Comparison of ENCODE assay signal across 8 cellular contexts in genomic region chr11:17351171-17351509, GRCh38. TPM values are rescaled to one million over a fixed set of nuclear protein-coding genes. Genes with fewer than 3 reads are reported as not detected.
DNase-seq lines count a peak whose midpoint lies in the region; ATAC-seq and TF ChIP-seq lines count a peak whose summit lies in the region.

No MANE protein-coding gene starts in this region.

- POLR2A ChIA-PET in Panc1 (lab: Charles Lee) = no interaction called here

- no peaks in the 10 kb centered on the region for H3K9me3 ChIP-seq in Panc1 (ENCODE audit: control insufficient read depth, insufficient read depth, low read depth, low read length)
- H3K9me3 ChIP-seq in esophagus muscularis mucosa = no peaks in the 10 kb centered on the region
- no peaks in the 10 kb centered on the region for H3K9me3 ChIP-seq in psoas muscle
- H3K9me3 ChIP-seq in body of pancreas = no peaks in the 10 kb centered on the region

- CTCF ChIA-PET in Panc1 (lab: Charles Lee) = no interaction called here

- H3K36me3 ChIP-seq in Panc1 (ENCODE audit: control insufficient read depth, insufficient read depth, low read length) = no peaks in the 10 kb centered on the region
- no peaks in the 10 kb centered on the region for H3K36me3 ChIP-seq in esophagus muscularis mucosa
- H3K36me3 ChIP-seq in psoas muscle (ENCODE audit: insufficient read depth in 1 of 2, low read depth in 1 of 2) = no peaks in the 10 kb centered on the region
- no peaks in the 10 kb centered on the region for H3K36me3 ChIP-seq in body of pancreas (replicated peaks in 1 of 2; ENCODE audit: insufficient read depth in 1 of 2, low read depth in 2 of 2)

- ATAC-seq in Panc1 (no peak), psoas muscle (no peak), body of pancreas (no peak)

- H3K27me3 ChIP-seq in Panc1 (ENCODE audit: control insufficient read depth, insufficient read depth, low read length) (no peaks in the 10 kb centered on the region), esophagus muscularis mucosa (no peaks in the 10 kb centered on the region), psoas muscle (ENCODE audit: insufficient read depth in 3 of 3, low read length in 2 of 3) (peaks cover 0 to 38% (median 5%) of the 10 kb centered on the region in 3 donors), body of pancreas (no peaks in the 10 kb centered on the region)

- in situ Hi-C loops in Panc1 (cut with HindIII; ENCODE audit: low pct_unique_long_range_greater_than_20kb, low sequenced_read_pairs) = no loop called here

- peaks cover 4% of the 10 kb centered on the region; the same call in 1 of the 2 replicates for H3K4me1 ChIP-seq in Panc1 (ENCODE audit: control insufficient read depth, insufficient read depth, low read length)
- peaks cover 13 to 34% (median 23%) of the 10 kb centered on the region in 4 donors for H3K4me1 ChIP-seq in esophagus muscularis mucosa
- peaks cover 22% of the 10 kb centered on the region for H3K4me1 ChIP-seq in psoas muscle
- peaks cover 23% of the 10 kb centered on the region for H3K4me1 ChIP-seq in body of pancreas

- H3K27ac ChIP-seq in Panc1 (ENCODE audit: low read length) = no peak overlapping the region
- peak overlapping the region; percentile 82 to 94 (median 88) for H3K27ac ChIP-seq in esophagus muscularis mucosa (replicated peaks in 1 of 4)
- H3K27ac ChIP-seq in psoas muscle = no peak overlapping the region
- H3K27ac ChIP-seq in body of pancreas = peak overlapping the region in 1 of 4 donors; percentile 48

- TF ChIP-seq POLR2A in esophagus muscularis mucosa (IDR thresholded peaks at IDR 0.05; ENCODE audit: low read depth) (no peak), body of pancreas (IDR thresholded peaks at IDR 0.05) (no peak)

- DNase-seq in GM03348 (ENCODE audit: low spot score) (peak; percentile 11), Panc1 (ENCODE audit: low read depth, low spot score) (no peak), esophagus muscularis mucosa (ENCODE audit: extremely low spot score) (no peak), psoas muscle (no peak), epidermal melanocyte (ENCODE audit: insufficient read length, low spot score) (no peak), body of pancreas (no peak), NCI-H82 treated with DMSO at 0.1 percent for 48 hours (lab: John Stamatoyannopoulos, UW; ENCODE audit: unreplicated experiment) (no peak), kidney tubule cell (ENCODE audit: low spot score) (no peak)

- BruUV-seq in Panc1 (replicated peaks; lab: Mats Ljungman, UMichigan) = no TSS peak

- 27% methylated on average over 12 of the region's 12 CpGs for WGBS in esophagus muscularis mucosa
- WGBS in psoas muscle, 3 donors = 23 to 30% (median 27%) methylated on average over 12 of the region's 12 CpGs
- WGBS in body of pancreas, 2 donors = 18 to 34% methylated on average over 12 of the region's 12 CpGs

- peak; percentile 44 for TF ChIP-seq CTCF in Panc1 (IDR thresholded peaks at IDR 0.05)
- TF ChIP-seq CTCF in esophagus muscularis mucosa (IDR thresholded peaks at IDR 0.05) = peak in 2 of 3 experiments; percentile 5 to 29
- no peak for TF ChIP-seq CTCF in psoas muscle (IDR thresholded peaks at IDR 0.05)
- peak in 3 of 7 experiments; percentile 9 to 25 (median 23) for TF ChIP-seq CTCF in body of pancreas (IDR thresholded peaks at IDR 0.05)

- peak overlapping the region; percentile 58 to 89 for H3K4me3 ChIP-seq in Panc1 (ENCODE audit: low read depth in 2 of 2, low read length in 2 of 2)
- H3K4me3 ChIP-seq in esophagus muscularis mucosa = peak overlapping the region; percentile 58 to 85 (median 72)
- peak overlapping the region; percentile 73 for H3K4me3 ChIP-seq in psoas muscle
- H3K4me3 ChIP-seq in body of pancreas = no peak overlapping the region

- no peak for TF ChIP-seq EP300 in esophagus muscularis mucosa (IDR thresholded peaks at IDR 0.05)

- intact Hi-C loops in Panc1 (cut with micrococcal nuclease; ENCODE audit: unreplicated experiment) = loop anchor here (5.0 kb wide), 2 partner anchors 74 to 119 kb away; partner anchors contain the start of gene NUCB2
- intact Hi-C loops in esophagus muscularis mucosa (cut with DNase I) = no loop called here
- intact Hi-C loops in psoas muscle (cut with DNase I) = loop anchor here in 1 of 2 donors (10.0 kb wide), 1 partner anchor 116 kb away; no protein-coding TSS in a partner anchor
- intact Hi-C loops in body of pancreas (cut with DNase I) = no loop called here

RNA-seq across cellular contexts. Expression of gene NCR3LG1, which starts 0.5 kb away (rescaled TPM):
- total RNA-seq in Panc1 (2021; ENCODE audit: unreplicated experiment) = 8.6 TPM
- 1.1 TPM for polyA plus RNA-seq in Panc1 (2012; ENCODE audit: insufficient read length)
- total RNA-seq in esophagus muscularis mucosa = 1 to 10 TPM; 1.7 to 3.6 (median 2.4) TPM
- total RNA-seq in psoas muscle = under 1 TPM; 0.09 to 0.71 (median 0.17) TPM
- under 1 TPM; 0.01 to 0.18 (median 0.14) TPM for polyA plus RNA-seq in psoas muscle
- 1 to 10 TPM in 1 of 2 donors, under 1 TPM in 1; under 0.01 to 2.6 TPM for total RNA-seq in body of pancreas

RNA-seq across cellular contexts. Expression of gene KCNJ11, which starts 37.3 kb away (rescaled TPM):
- total RNA-seq in Panc1 (2021; ENCODE audit: unreplicated experiment) (0.67 TPM), esophagus muscularis mucosa (1 to 10 TPM in 2 of 4 donors, under 1 TPM in 1, not detected in 1; 0.66 to 6.5 (median 2.5) TPM), psoas muscle (100 to 1,000 TPM in 2 of 4 donors, 10 to 100 TPM in 2; 88.4 to 173 (median 126) TPM), body of pancreas (10 to 100 TPM in 1 of 2 donors, 1 to 10 TPM in 1; 7.6 to 39.4 TPM)
- polyA plus RNA-seq in Panc1 (2012; ENCODE audit: insufficient read length) = 1.1 TPM
- polyA plus RNA-seq in psoas muscle = 10 to 100 TPM; 66.5 to 87.5 (median 86.8) TPM

Comparison
In these comparisons a context has a peak if more than half of its experiments do, and no peak if none do; other contexts are left out.
1. H3K27ac ChIP-seq: peak in esophagus muscularis mucosa (4 of 4); none in Panc1 (single experiment) and psoas muscle (single experiment).
2. H3K4me3 ChIP-seq: peak in Panc1 (2 of 2), esophagus muscularis mucosa (4 of 4) and psoas muscle (single experiment); none in body of pancreas (0 of 2).